Comparison of ENCODE assay signal across 8 cellular contexts in the genomic region with DNA sequence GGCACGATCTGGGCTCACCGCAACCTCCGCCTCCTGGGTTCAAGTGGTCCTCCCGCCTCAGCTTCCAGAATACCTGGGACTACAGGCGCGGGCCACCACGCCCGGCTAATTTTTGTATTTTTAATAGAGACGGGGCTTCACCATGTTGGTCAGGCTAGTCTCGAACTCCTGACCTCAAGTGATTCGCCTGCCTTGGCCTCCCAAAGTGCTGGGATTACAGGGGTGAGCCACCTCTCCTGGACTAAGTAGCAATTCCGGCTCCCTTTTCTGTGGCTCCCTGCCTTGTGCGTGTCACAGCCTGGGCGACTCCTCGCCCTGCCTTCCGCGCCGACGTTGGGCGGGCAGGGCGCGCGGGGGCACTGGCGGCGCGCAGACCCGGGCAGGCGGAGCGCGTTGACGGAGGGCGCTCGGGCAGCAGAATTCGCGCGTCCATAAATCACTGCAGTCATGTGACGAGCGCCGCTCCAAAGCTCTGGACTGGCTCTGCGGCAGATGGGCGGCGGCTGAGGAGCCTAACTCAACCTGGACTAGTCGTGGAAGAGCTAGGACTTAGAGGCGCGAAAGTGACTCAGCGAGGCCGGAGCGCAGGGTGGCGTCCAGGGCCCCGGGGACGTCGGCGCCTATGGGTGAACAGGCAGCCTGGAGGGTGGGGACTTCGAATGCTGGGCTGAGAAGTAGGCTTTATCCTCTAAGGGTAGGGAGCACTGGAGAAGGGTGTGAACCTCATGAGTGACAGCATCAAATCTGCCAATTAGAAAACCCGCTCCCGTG. TPM values are rescaled to one million over a fixed set of nuclear protein-coding genes. Genes with fewer than 3 reads are reported as not detected.
DNase-seq lines count a peak whose midpoint lies in the region; ATAC-seq, FAIRE-seq and TF ChIP-seq lines count a peak whose summit lies in the region.

No MANE protein-coding gene starts in this region.

- intact Hi-C loops in PC-9 (cut with micrococcal nuclease; ENCODE audit: unreplicated experiment), result loop anchor here (1.0 to 5.0 kb wide), 4 partner anchors 15 to 150 kb away; a partner anchor contains a TSS

- no peak for FAIRE-seq in bronchial epithelial cell (lab: Jason Lieb, UNC)

- H3K4me3 ChIP-seq in PC-9, result peak overlapping the region; percentile 83; the same call in 1 of the 2 replicates
- H3K4me3 ChIP-seq in bronchial epithelial cell (ENCODE audit: low read depth, low read length), result no peak overlapping the region

- H3K79me2 ChIP-seq in PC-9 (ENCODE audit: low read depth), result 0 out of 2 replicates have a peak, but pooled peaks cover 4% of the 10 kb centered on the region

- H3K27me3 ChIP-seq in PC-9 (ENCODE audit: insufficient read depth, low read depth) (no peaks in the 10 kb centered on the region), bronchial epithelial cell (ENCODE audit: control insufficient read depth, insufficient read depth, low read length) (no peaks in the 10 kb centered on the region)

- H3K9me2 ChIP-seq in PC-9 (ENCODE audit: insufficient read depth), result no peaks in the 10 kb centered on the region

- ATAC-seq in HG03439 (IDR thresholded peaks at IDR 0.05; ENCODE audit: unreplicated experiment) (peak; percentile 44), GM18858 (IDR thresholded peaks at IDR 0.05; ENCODE audit: unreplicated experiment) (no peak)

- peak overlapping the region; percentile 87 for H3K4me2 ChIP-seq in PC-9

- no peaks in the 10 kb centered on the region for H3K9me3 ChIP-seq in PC-9 (ENCODE audit: insufficient read depth, low read depth)

- CTCF ChIA-PET in PC-9 (lab: Charles Lee), result interaction anchor here (1.0 to 1.2 kb wide), 2 partner anchors 68 to 228 kb away, joined by 3 to 11 read pairs; a partner anchor contains a TSS

- POLR2A ChIA-PET in PC-9 (lab: Charles Lee; ENCODE audit: unreplicated experiment), result interaction anchor here (0.6 to 0.9 kb wide), 7 partner anchors 11 to 795 kb away, joined by 3 to 6 read pairs (median 3); a partner anchor contains a TSS

- no peaks in the 10 kb centered on the region for H4K20me1 ChIP-seq in PC-9 (ENCODE audit: insufficient read depth)

- peak overlapping the region; percentile 77 for H3K27ac ChIP-seq in PC-9

- H3K36me3 ChIP-seq in PC-9 (ENCODE audit: low read depth), result 0 out of 2 replicates have a peak, but pooled peaks cover 5% of the 10 kb centered on the region
- peaks cover 5% of the 10 kb centered on the region for H3K36me3 ChIP-seq in bronchial epithelial cell (ENCODE audit: control insufficient read depth, insufficient read depth, low read length)

- H3F3A ChIP-seq in PC-9 (ENCODE audit: insufficient read depth, low read depth), result peaks cover 23% of the 10 kb centered on the region

- TF ChIP-seq CTCF in PC-9 (conservative IDR thresholded peaks at IDR 0.05), result no peak
- peak; percentile 54 for TF ChIP-seq CTCF in bronchial epithelial cell (IDR thresholded peaks at IDR 0.05; ENCODE audit: insufficient read depth, low read length, severe bottlenecking)

- TSS peak; percentile 39 for BruUV-seq in PC-9 (replicated peaks; lab: Mats Ljungman, UMichigan)

- DNase-seq in EL (peak; percentile 95), PC-9 (peak; percentile 96 to 97), bronchial epithelial cell (ENCODE audit: low read depth) (peak; percentile 89), kidney glomerular epithelial cell (lab: John Stamatoyannopoulos, UW) (peak; percentile 68), amniotic stem cell (lab: John Stamatoyannopoulos, UW) (no peak)
- peak; percentile 46 to 54 for DNase-seq in stimulated activated CD4-positive, alpha-beta T cell treated with anti-CD3 and anti-CD28 coated beads, Interleukin-4, amount 100 ng/mL, for 4 hours

- H2AFZ ChIP-seq in PC-9, result peak overlapping the region; percentile 70

- H3K4me1 ChIP-seq in PC-9 (replicated peaks; ENCODE audit: insufficient read depth), result peaks cover 16% of the 10 kb centered on the region

RNA-seq across cellular contexts. Expression of a gene that starts 1.4 kb away (rescaled TPM):
- total RNA-seq in PC-9 (2021) (164 and 213 TPM in 2 replicates), bronchial epithelial cell (15.0 and 32.0 TPM in 2 replicates)

RNA-seq across cellular contexts. Expression of a gene that starts 10.4 kb away (rescaled TPM):
- total RNA-seq in PC-9 (2021) (134 and 148 TPM in 2 replicates), bronchial epithelial cell (0.53 and 0.77 TPM in 2 replicates)

RNA-seq across cellular contexts. Expression of a gene that starts 32.7 kb away (rescaled TPM):
- total RNA-seq in PC-9 (2021) (154 and 213 TPM in 2 replicates), bronchial epithelial cell (28.2 and 29.4 TPM in 2 replicates)

RNA-seq across cellular contexts. Expression of a gene that starts 43.5 kb away (rescaled TPM):
- total RNA-seq in PC-9 (2021) (430 and 537 TPM in 2 replicates), bronchial epithelial cell (48.4 and 110 TPM in 2 replicates)

Comparison
In these comparisons a context has a peak if more than half of its experiments do, and no peak if none do; other contexts are left out.
1. RNA of a gene that starts 10.4 kb away (total RNA-seq): 134 to 148 TPM in PC-9; 0.53 to 0.77 TPM in bronchial epithelial cell; every median in the first group is over 10 times any median in the second.